In the genomic region with DNA sequence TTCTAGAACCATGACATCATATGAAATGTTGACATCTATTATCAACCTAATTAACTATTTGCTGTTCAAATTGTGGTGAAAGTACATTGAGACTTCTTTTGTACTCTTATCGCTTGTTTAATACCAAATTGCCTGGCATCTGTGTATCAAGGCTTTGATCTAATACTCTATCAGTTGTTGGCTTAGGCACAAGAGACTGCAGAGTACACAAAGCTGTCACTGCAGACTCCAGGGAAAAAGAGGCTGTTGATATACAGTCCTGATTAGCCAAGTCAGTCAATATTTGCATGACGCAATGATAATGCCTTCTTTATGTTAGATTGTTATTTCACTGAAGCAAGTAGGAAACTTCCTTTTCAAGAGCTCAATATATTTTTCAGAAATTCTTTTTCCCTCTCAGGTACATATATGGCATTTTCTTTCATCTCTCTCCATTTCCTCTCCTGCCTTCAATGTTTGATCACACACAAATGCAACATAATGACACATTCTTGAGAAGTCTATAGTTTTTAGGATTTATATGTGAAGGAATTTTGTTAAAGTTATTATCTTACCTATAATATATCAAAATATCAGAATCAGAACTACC, we compare ENCODE assay signal across 1 cellular context.
TF ChIP-seq lines count a peak whose summit lies in the region.

No MANE protein-coding gene starts in this region.

TF ChIP-seq in HepG2, 621 proteins besides CTCF, POLR2A, EP300 and RAD21 (continued from another document and continues in another):
- TF ChIP-seq FOXA3 (CRISPR knock-in tag; IDR thresholded peaks at IDR 0.05) = peak; percentile 99
- TF ChIP-seq, protein P1, sequence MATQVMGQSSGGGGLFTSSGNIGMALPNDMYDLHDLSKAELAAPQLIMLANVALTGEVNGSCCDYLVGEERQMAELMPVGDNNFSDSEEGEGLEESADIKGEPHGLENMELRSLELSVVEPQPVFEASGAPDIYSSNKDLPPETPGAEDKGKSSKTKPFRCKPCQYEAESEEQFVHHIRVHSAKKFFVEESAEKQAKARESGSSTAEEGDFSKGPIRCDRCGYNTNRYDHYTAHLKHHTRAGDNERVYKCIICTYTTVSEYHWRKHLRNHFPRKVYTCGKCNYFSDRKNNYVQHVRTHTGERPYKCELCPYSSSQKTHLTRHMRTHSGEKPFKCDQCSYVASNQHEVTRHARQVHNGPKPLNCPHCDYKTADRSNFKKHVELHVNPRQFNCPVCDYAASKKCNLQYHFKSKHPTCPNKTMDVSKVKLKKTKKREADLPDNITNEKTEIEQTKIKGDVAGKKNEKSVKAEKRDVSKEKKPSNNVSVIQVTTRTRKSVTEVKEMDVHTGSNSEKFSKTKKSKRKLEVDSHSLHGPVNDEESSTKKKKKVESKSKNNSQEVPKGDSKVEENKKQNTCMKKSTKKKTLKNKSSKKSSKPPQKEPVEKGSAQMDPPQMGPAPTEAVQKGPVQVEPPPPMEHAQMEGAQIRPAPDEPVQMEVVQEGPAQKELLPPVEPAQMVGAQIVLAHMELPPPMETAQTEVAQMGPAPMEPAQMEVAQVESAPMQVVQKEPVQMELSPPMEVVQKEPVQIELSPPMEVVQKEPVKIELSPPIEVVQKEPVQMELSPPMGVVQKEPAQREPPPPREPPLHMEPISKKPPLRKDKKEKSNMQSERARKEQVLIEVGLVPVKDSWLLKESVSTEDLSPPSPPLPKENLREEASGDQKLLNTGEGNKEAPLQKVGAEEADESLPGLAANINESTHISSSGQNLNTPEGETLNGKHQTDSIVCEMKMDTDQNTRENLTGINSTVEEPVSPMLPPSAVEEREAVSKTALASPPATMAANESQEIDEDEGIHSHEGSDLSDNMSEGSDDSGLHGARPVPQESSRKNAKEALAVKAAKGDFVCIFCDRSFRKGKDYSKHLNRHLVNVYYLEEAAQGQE (IDR thresholded peaks at IDR 0.05; ENCODE audit: borderline replicate concordance in 1 of 2, low read depth in 1 of 2, low read length in 2 of 2) = peak in 1 of 2 experiments; percentile 84; a peak in 2 of 4 replicates
- TF ChIP-seq NFYC (CRISPR knock-in tag; IDR thresholded peaks at IDR 0.05) = no peak
- no peak for TF ChIP-seq ZNF790 (CRISPR knock-in tag; IDR thresholded peaks at IDR 0.05; ENCODE audit: borderline replicate concordance)
- TF ChIP-seq STAT5B (CRISPR knock-in tag; IDR thresholded peaks at IDR 0.05) = peak; percentile 93
- TF ChIP-seq, protein P2, sequence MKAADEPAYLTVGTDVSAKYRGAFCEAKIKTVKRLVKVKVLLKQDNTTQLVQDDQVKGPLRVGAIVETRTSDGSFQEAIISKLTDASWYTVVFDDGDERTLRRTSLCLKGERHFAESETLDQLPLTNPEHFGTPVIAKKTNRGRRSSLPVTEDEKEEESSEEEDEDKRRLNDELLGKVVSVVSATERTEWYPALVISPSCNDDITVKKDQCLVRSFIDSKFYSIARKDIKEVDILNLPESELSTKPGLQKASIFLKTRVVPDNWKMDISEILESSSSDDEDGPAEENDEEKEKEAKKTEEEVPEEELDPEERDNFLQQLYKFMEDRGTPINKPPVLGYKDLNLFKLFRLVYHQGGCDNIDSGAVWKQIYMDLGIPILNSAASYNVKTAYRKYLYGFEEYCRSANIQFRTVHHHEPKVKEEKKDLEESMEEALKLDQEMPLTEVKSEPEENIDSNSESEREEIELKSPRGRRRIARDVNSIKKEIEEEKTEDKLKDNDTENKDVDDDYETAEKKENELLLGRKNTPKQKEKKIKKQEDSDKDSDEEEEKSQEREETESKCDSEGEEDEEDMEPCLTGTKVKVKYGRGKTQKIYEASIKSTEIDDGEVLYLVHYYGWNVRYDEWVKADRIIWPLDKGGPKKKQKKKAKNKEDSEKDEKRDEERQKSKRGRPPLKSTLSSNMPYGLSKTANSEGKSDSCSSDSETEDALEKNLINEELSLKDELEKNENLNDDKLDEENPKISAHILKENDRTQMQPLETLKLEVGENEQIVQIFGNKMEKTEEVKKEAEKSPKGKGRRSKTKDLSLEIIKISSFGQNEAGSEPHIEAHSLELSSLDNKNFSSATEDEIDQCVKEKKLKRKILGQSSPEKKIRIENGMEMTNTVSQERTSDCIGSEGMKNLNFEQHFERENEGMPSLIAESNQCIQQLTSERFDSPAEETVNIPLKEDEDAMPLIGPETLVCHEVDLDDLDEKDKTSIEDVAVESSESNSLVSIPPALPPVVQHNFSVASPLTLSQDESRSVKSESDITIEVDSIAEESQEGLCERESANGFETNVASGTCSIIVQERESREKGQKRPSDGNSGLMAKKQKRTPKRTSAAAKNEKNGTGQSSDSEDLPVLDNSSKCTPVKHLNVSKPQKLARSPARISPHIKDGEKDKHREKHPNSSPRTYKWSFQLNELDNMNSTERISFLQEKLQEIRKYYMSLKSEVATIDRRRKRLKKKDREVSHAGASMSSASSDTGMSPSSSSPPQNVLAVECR (CRISPR knock-in tag; IDR thresholded peaks at IDR 0.05; ENCODE audit: borderline replicate concordance) = no peak
- no peak for TF ChIP-seq CCAR2 (optimal IDR thresholded peaks at IDR 0.05; ENCODE audit: low read depth, low read length)
- TF ChIP-seq TCF7L2 (IDR thresholded peaks at IDR 0.05; ENCODE audit: low read depth, low read length) = peak; percentile 100
- peak; percentile 93 for TF ChIP-seq NCOA2 (CRISPR knock-in tag; IDR thresholded peaks at IDR 0.05)
- TF ChIP-seq, protein P3, sequence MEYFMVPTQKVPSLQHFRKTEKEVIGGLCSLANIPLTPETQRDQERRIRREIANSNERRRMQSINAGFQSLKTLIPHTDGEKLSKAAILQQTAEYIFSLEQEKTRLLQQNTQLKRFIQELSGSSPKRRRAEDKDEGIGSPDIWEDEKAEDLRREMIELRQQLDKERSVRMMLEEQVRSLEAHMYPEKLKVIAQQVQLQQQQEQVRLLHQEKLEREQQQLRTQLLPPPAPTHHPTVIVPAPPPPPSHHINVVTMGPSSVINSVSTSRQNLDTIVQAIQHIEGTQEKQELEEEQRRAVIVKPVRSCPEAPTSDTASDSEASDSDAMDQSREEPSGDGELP (IDR thresholded peaks at IDR 0.05; ENCODE audit: borderline replicate concordance, low read depth) = peak; percentile 64; the same call in 1 of the 2 replicates
- peak; percentile 93; the same call in 1 of the 2 replicates for TF ChIP-seq NFKBIZ (CRISPR knock-in tag; IDR thresholded peaks at IDR 0.05)
- TF ChIP-seq, protein P4, sequence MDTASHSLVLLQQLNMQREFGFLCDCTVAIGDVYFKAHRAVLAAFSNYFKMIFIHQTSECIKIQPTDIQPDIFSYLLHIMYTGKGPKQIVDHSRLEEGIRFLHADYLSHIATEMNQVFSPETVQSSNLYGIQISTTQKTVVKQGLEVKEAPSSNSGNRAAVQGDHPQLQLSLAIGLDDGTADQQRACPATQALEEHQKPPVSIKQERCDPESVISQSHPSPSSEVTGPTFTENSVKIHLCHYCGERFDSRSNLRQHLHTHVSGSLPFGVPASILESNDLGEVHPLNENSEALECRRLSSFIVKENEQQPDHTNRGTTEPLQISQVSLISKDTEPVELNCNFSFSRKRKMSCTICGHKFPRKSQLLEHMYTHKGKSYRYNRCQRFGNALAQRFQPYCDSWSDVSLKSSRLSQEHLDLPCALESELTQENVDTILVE (CRISPR knock-in tag; IDR thresholded peaks at IDR 0.05) = peak; percentile 88
- TF ChIP-seq, protein P5, sequence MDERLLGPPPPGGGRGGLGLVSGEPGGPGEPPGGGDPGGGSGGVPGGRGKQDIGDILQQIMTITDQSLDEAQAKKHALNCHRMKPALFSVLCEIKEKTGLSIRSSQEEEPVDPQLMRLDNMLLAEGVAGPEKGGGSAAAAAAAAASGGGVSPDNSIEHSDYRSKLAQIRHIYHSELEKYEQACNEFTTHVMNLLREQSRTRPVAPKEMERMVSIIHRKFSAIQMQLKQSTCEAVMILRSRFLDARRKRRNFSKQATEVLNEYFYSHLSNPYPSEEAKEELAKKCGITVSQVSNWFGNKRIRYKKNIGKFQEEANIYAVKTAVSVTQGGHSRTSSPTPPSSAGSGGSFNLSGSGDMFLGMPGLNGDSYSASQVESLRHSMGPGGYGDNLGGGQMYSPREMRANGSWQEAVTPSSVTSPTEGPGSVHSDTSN (CRISPR knock-in tag; IDR thresholded peaks at IDR 0.05) = no peak
- no peak for TF ChIP-seq ZBTB7A (CRISPR knock-in tag; IDR thresholded peaks at IDR 0.05)
- TF ChIP-seq SMAD3 (CRISPR knock-in tag; IDR thresholded peaks at IDR 0.05) = peak; percentile 82; the same call in 1 of the 2 replicates
- 0 out of 2 replicates have a peak, but pooled peaks have one; percentile 26 for TF ChIP-seq IRF2 (CRISPR knock-in tag; IDR thresholded peaks at IDR 0.05)
- TF ChIP-seq FOXO1 (CRISPR knock-in tag; IDR thresholded peaks at IDR 0.05) = peak; percentile 91
- TF ChIP-seq HIVEP1 (CRISPR knock-in tag; IDR thresholded peaks at IDR 0.05) = no peak
- no peak for TF ChIP-seq NFE2 (CRISPR knock-in tag; IDR thresholded peaks at IDR 0.05)
- TF ChIP-seq, protein P6, sequence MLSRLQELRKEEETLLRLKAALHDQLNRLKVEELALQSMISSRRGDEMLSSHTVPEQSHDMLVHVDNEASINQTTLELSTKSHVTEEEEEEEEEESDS (CRISPR knock-in tag; IDR thresholded peaks at IDR 0.05; ENCODE audit: borderline replicate concordance) = peak; percentile 61; the same call in 1 of the 2 replicates
- TF ChIP-seq ZNF652 (CRISPR knock-in tag; IDR thresholded peaks at IDR 0.05; ENCODE audit: borderline replicate concordance, low read depth) = peak; percentile 83
- peak; percentile 50; the same call in 1 of the 2 replicates for TF ChIP-seq ATF7-NPFF (CRISPR knock-in tag; IDR thresholded peaks at IDR 0.05; ENCODE audit: low read depth)
- TF ChIP-seq, protein P7, sequence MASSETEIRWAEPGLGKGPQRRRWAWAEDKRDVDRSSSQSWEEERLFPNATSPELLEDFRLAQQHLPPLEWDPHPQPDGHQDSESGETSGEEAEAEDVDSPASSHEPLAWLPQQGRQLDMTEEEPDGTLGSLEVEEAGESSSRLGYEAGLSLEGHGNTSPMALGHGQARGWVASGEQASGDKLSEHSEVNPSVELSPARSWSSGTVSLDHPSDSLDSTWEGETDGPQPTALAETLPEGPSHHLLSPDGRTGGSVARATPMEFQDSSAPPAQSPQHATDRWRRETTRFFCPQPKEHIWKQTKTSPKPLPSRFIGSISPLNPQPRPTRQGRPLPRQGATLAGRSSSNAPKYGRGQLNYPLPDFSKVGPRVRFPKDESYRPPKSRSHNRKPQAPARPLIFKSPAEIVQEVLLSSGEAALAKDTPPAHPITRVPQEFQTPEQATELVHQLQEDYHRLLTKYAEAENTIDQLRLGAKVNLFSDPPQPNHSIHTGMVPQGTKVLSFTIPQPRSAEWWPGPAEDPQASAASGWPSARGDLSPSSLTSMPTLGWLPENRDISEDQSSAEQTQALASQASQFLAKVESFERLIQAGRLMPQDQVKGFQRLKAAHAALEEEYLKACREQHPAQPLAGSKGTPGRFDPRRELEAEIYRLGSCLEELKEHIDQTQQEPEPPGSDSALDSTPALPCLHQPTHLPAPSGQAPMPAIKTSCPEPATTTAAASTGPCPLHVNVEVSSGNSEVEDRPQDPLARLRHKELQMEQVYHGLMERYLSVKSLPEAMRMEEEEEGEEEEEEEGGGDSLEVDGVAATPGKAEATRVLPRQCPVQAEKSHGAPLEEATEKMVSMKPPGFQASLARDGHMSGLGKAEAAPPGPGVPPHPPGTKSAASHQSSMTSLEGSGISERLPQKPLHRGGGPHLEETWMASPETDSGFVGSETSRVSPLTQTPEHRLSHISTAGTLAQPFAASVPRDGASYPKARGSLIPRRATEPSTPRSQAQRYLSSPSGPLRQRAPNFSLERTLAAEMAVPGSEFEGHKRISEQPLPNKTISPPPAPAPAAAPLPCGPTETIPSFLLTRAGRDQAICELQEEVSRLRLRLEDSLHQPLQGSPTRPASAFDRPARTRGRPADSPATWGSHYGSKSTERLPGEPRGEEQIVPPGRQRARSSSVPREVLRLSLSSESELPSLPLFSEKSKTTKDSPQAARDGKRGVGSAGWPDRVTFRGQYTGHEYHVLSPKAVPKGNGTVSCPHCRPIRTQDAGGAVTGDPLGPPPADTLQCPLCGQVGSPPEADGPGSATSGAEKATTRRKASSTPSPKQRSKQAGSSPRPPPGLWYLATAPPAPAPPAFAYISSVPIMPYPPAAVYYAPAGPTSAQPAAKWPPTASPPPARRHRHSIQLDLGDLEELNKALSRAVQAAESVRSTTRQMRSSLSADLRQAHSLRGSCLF (CRISPR knock-in tag; IDR thresholded peaks at IDR 0.05; ENCODE audit: borderline replicate concordance) = no peak
- TF ChIP-seq DMAP1 (CRISPR knock-in tag; IDR thresholded peaks at IDR 0.05) = 0 out of 2 replicates have a peak, but pooled peaks have one; percentile 42
- TF ChIP-seq, protein P8, sequence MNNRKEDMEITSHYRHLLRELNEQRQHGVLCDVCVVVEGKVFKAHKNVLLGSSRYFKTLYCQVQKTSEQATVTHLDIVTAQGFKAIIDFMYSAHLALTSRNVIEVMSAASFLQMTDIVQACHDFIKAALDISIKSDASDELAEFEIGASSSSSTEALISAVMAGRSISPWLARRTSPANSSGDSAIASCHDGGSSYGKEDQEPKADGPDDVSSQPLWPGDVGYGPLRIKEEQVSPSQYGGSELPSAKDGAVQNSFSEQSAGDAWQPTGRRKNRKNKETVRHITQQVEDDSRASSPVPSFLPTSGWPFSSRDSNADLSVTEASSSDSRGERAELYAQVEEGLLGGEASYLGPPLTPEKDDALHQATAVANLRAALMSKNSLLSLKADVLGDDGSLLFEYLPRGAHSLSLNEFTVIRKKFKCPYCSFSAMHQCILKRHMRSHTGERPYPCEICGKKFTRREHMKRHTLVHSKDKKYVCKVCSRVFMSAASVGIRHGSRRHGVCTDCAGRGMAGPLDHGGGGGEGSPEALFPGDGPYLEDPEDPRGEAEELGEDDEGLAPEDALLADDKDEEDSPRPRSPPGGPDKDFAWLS (CRISPR knock-in tag; IDR thresholded peaks at IDR 0.05; ENCODE audit: borderline replicate concordance) = no peak
- TF ChIP-seq ZNF251 (CRISPR knock-in tag; IDR thresholded peaks at IDR 0.05) = no peak
- TF ChIP-seq ELF4 (CRISPR knock-in tag; IDR thresholded peaks at IDR 0.05; ENCODE audit: borderline replicate concordance) = no peak
- no peak for TF ChIP-seq ZNF788 (CRISPR knock-in tag; IDR thresholded peaks at IDR 0.05; ENCODE audit: borderline replicate concordance)
- TF ChIP-seq SNAPC2 (CRISPR knock-in tag; IDR thresholded peaks at IDR 0.05) = 0 out of 2 replicates have a peak, but pooled peaks have one; percentile 32
- no peak for TF ChIP-seq MAF1 (CRISPR knock-in tag; IDR thresholded peaks at IDR 0.05; ENCODE audit: borderline replicate concordance)
- TF ChIP-seq HOXD1 (CRISPR knock-in tag; IDR thresholded peaks at IDR 0.05) = peak; percentile 99
- no peak for TF ChIP-seq BRD4 (CRISPR knock-in tag; IDR thresholded peaks at IDR 0.05)
- peak; percentile 95 for TF ChIP-seq NR2F6 (IDR thresholded peaks at IDR 0.05)
- TF ChIP-seq NR2F6 (CRISPR knock-in tag; IDR thresholded peaks at IDR 0.05) = peak; percentile 59
- TF ChIP-seq, protein P9, sequence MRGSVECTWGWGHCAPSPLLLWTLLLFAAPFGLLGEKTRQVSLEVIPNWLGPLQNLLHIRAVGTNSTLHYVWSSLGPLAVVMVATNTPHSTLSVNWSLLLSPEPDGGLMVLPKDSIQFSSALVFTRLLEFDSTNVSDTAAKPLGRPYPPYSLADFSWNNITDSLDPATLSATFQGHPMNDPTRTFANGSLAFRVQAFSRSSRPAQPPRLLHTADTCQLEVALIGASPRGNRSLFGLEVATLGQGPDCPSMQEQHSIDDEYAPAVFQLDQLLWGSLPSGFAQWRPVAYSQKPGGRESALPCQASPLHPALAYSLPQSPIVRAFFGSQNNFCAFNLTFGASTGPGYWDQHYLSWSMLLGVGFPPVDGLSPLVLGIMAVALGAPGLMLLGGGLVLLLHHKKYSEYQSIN (CRISPR knock-in tag; IDR thresholded peaks at IDR 0.05; ENCODE audit: borderline replicate concordance) = no peak
- TF ChIP-seq ZNF746 (CRISPR knock-in tag; IDR thresholded peaks at IDR 0.05) = no peak
